In genomic region chr22:20146777-20147176, GRCh38 we compare ENCODE assay signal across 37 cellular contexts. TPM values are rescaled to one million over a fixed set of nuclear protein-coding genes. Genes with fewer than 3 reads are reported as not detected.
A peak's percentile ranks its signal among the peaks of the same experiment; 100 is the strongest.
DNase-seq lines count a peak whose midpoint lies in the region; ATAC-seq, FAIRE-seq and TF ChIP-seq lines count a peak whose summit lies in the region.
"Had no signal": no experiment of that assay in that cellular context is flagged by ENCODE, and none has a peak within 500 bp of the region (broad histone marks: within the 10 kb centered on the region; RNA-seq: fewer than 3 reads in every experiment).

No MANE protein-coding gene starts in this region.

- FAIRE-seq in HepG2 (lab: Jason Lieb, UNC): no peak
- FAIRE-seq: A204.1, RCC 7860, small intestine had no signal

- H3K4me3 ChIP-seq in HepG2 (replicated peaks in 1 of 3; ENCODE audit: insufficient read depth in 1 of 3, low read depth in 2 of 3, low read length in 3 of 3) (no peak overlapping the region), right lobe of liver (no peak overlapping the region)
- H3K4me3 ChIP-seq: gastrocnemius medialis, hepatocyte, lung, mucosa of descending colon, thoracic aorta, uterus had no signal

- WGBS in HepG2 (ENCODE audit: low lambda C conversion rate): no CpG with 5 or more reads among the region's 22 CpGs
- no CpG with 5 or more reads among the region's 22 CpGs for WGBS in right lobe of liver (ENCODE audit: insufficient coverage, low coverage, low lambda C conversion rate, missing lambda C conversion rate)

- H3K9me3 Mint-ChIP-seq in nephron progenitor cell (no peaks in the 10 kb centered on the region), type B pancreatic cell (no peaks in the 10 kb centered on the region)
- H3K9me3 Mint-ChIP-seq: activated naive CD4-positive, alpha-beta T cell treated with anti-CD3 and anti-CD28 coated beads, Interleukin-2, amount 50 U/mL, for 24 hours; activated T-helper 2 cell treated with anti-CD3 and anti-CD28 coated beads, Interferon-gamma antibody, Interleukin-2, Interleukin-4, amounts not matched to agents 10 μg/mL and 5 μg/mL and 100 μg/mL, durations not matched to agents 14 hours and 24 hours and 36 hours; CD4-positive, CD25-positive, alpha-beta regulatory T cell; nephron; stimulated activated naive CD8-positive, alpha-beta T cell treated with anti-CD3 and anti-CD28 coated beads, Interleukin-15, Interleukin-2, amounts not matched to agents 100 ng/mL and 50 ng/mL, for 24 hours had no signal

- H3K36me3 ChIP-seq in HepG2 (replicated peaks in 1 of 2; ENCODE audit: control insufficient read depth in 1 of 2, insufficient read depth in 2 of 2, low read length in 2 of 2): no peaks in the 10 kb centered on the region
- no peaks in the 10 kb centered on the region for H3K36me3 ChIP-seq in right lobe of liver
- H3K36me3 ChIP-seq: thoracic aorta, uterus had no signal

- H3K27ac ChIP-seq in HepG2 (ENCODE audit: extremely low read length, insufficient read depth, low read length): no peak overlapping the region
- H3K27ac ChIP-seq in right lobe of liver: no peak overlapping the region
- H3K27ac ChIP-seq: gastrocnemius medialis, hepatocyte, parathyroid adenoma, thoracic aorta, uterus, VCaP had no signal

- peak overlapping the region; percentile 66 for H3K27ac Mint-ChIP-seq in nephron progenitor cell
- H3K27ac Mint-ChIP-seq in type B pancreatic cell: no peak overlapping the region
- H3K27ac Mint-ChIP-seq: activated CD4-positive, alpha-beta T cell treated with anti-CD3 and anti-CD28 coated beads for 36 hours; activated naive CD4-positive, alpha-beta T cell treated with anti-CD3 and anti-CD28 coated beads, Interleukin-2, amount 50 U/mL, for 24 hours; activated T-helper 2 cell treated with anti-CD3 and anti-CD28 coated beads, Interferon-gamma antibody, Interleukin-2, Interleukin-4, amounts not matched to agents 10 μg/mL and 5 μg/mL and 100 μg/mL, durations not matched to agents 14 hours and 24 hours and 36 hours; stimulated activated naive CD8-positive, alpha-beta T cell treated with anti-CD3 and anti-CD28 coated beads, Interleukin-15, Interleukin-2, amounts not matched to agents 100 ng/mL and 50 ng/mL, for 24 hours had no signal

- ATAC-seq in HepG2 (peak; percentile 7; the same call in 2 of the 3 replicates), right lobe of liver (no peak), HG02885 (IDR thresholded peaks at IDR 0.05; ENCODE audit: poor library complexity, unreplicated experiment) (peak; percentile 55), GM18858 (IDR thresholded peaks at IDR 0.05; ENCODE audit: unreplicated experiment) (no peak)
- ATAC-seq: activated CD4-positive, alpha-beta T cell treated with anti-CD3 and anti-CD28 coated beads for 36 hours; gastrocnemius medialis; mucosa of descending colon had no signal

- H3K4me1 Mint-ChIP-seq in nephron progenitor cell: peaks cover 5% of the 10 kb centered on the region
- H3K4me1 Mint-ChIP-seq in type B pancreatic cell (ENCODE audit: unreplicated experiment): no peaks in the 10 kb centered on the region
- H3K4me1 Mint-ChIP-seq: activated naive CD4-positive, alpha-beta T cell treated with anti-CD3 and anti-CD28 coated beads, Interleukin-2, amount 50 U/mL, for 24 hours had no signal

- H3K9ac ChIP-seq in HepG2 (ENCODE audit: insufficient read depth, low read depth, low read length): no peak overlapping the region
- H3K9ac ChIP-seq: parathyroid adenoma had no signal

- in situ Hi-C loops in HepG2 (cut with HindIII; ENCODE audit: extremely low pct_ligation_motif_present, low pct_unique_long_range_greater_than_20kb): no loop called here

- H3K27me3 Mint-ChIP-seq in nephron progenitor cell (ENCODE audit: low read depth, poor library complexity) (no peaks in the 10 kb centered on the region), type B pancreatic cell (no peaks in the 10 kb centered on the region)
- H3K27me3 Mint-ChIP-seq: activated CD4-positive, alpha-beta T cell treated with anti-CD3 and anti-CD28 coated beads for 36 hours; activated naive CD4-positive, alpha-beta T cell treated with anti-CD3 and anti-CD28 coated beads, Interleukin-2, amount 50 U/mL, for 24 hours; CD4-positive, CD25-positive, alpha-beta regulatory T cell; stimulated activated naive CD8-positive, alpha-beta T cell treated with anti-CD3 and anti-CD28 coated beads, Interleukin-15, Interleukin-2, amounts not matched to agents 100 ng/mL and 50 ng/mL, for 24 hours had no signal

- DNase-seq in HepG2 (ENCODE audit: low spot score) (no peak), right lobe of liver (no peak), nephron progenitor cell (no peak), NCI-H510A treated with DMSO at 0.1 percent for 48 hours (lab: John Stamatoyannopoulos, UW) (no peak), type B pancreatic cell (ENCODE audit: extremely low spot score, unreplicated experiment) (no peak)
- no peak for DNase-seq in activated T-cell treated with anti-CD3 and anti-CD28 coated beads, Interleukin-2, amount 50 U/mL, for 1 hour
- DNase-seq: activated CD4-positive, alpha-beta T cell treated with anti-CD3 and anti-CD28 coated beads for 36 hours; aorta; Calu3; CD4-positive, CD25-positive, alpha-beta regulatory T cell; gastrocnemius medialis; GOT3; mucosa of descending colon; MV-4-11; NCI-H1436 treated with DMSO at 0.1 percent for 48 hours; NCI-H2081 treated with DMSO at 0.1 percent for 48 hours; NCI-H2227 treated with DMSO at 0.1 percent for 48 hours; NCI-H69; retina; SIG-M5; SW 1271; T-helper 9 cell; uterus had no signal

- H3K9me3 ChIP-seq in HepG2 (ENCODE audit: low read length) (no peaks in the 10 kb centered on the region), right lobe of liver (no peaks in the 10 kb centered on the region)
- H3K9me3 ChIP-seq: gastrocnemius medialis, mucosa of descending colon, thoracic aorta, uterus had no signal

- H3K4me2 ChIP-seq in HepG2 (ENCODE audit: low read depth, low read length): 0 out of 2 replicates have a peak overlapping the region, but pooled peaks have one; percentile 7
- H3K4me2 ChIP-seq: hepatocyte had no signal

- no peaks in the 10 kb centered on the region for H4K20me1 ChIP-seq in HepG2 (ENCODE audit: insufficient read depth, low read length)

- 0 out of 2 replicates have a peak, but pooled peaks cover 12% of the 10 kb centered on the region for H3K4me1 ChIP-seq in HepG2 (ENCODE audit: insufficient read depth, low read length)
- no peaks in the 10 kb centered on the region for H3K4me1 ChIP-seq in right lobe of liver
- H3K4me1 ChIP-seq: gastrocnemius medialis, parathyroid adenoma, uterus had no signal

- TF ChIP-seq EP300 in HepG2 (IDR thresholded peaks at IDR 0.05; ENCODE audit: low read depth in 2 of 2, low read length in 2 of 2): no peak
- TF ChIP-seq EP300 in HepG2 (CRISPR knock-in tag; IDR thresholded peaks at IDR 0.05; ENCODE audit: borderline replicate concordance): no peak

- H3K36me3 Mint-ChIP-seq in nephron progenitor cell (ENCODE audit: low read depth): no peaks in the 10 kb centered on the region
- H3K36me3 Mint-ChIP-seq in type B pancreatic cell: no peaks in the 10 kb centered on the region
- H3K36me3 Mint-ChIP-seq: activated naive CD4-positive, alpha-beta T cell treated with anti-CD3 and anti-CD28 coated beads, Interleukin-2, amount 50 U/mL, for 24 hours; CD4-positive, CD25-positive, alpha-beta regulatory T cell had no signal

- intact Hi-C loops in HepG2 (cut with micrococcal nuclease; ENCODE audit: unreplicated experiment) (no loop called here), right lobe of liver (cut with DNase I) (no loop called here)

- H3K27me3 ChIP-seq in HepG2 (ENCODE audit: control insufficient read depth in 1 of 2, insufficient read depth in 2 of 2, low read length in 2 of 2) (no peaks in the 10 kb centered on the region), right lobe of liver (no peaks in the 10 kb centered on the region)
- H3K27me3 ChIP-seq: gastrocnemius medialis, hepatocyte, uterus had no signal

- TF ChIP-seq CTCF in HepG2 (CRISPR knock-in tag; IDR thresholded peaks at IDR 0.05): no peak
- TF ChIP-seq CTCF in right lobe of liver (IDR thresholded peaks at IDR 0.05): no peak
- no peak for TF ChIP-seq CTCF in nephron progenitor cell (IDR thresholded peaks at IDR 0.05)
- TF ChIP-seq CTCF in type B pancreatic cell (conservative IDR thresholded peaks at IDR 0.05): no peak

- no peak for TF ChIP-seq RAD21 in HepG2 (CRISPR knock-in tag; IDR thresholded peaks at IDR 0.05)

- no TSS peak for BruUV-seq in HepG2 (replicated peaks; lab: Mats Ljungman, UMichigan)

- POLR2A ChIA-PET in HepG2 (lab: Yijun Ruan, JAX): no interaction called here

- no peak overlapping the region for H2AFZ ChIP-seq in HepG2 (ENCODE audit: low read length)
- H2AFZ ChIP-seq: hepatocyte, parathyroid adenoma had no signal

- no peak overlapping the region for H3K4me3 Mint-ChIP-seq in nephron progenitor cell
- H3K4me3 Mint-ChIP-seq in type B pancreatic cell: no peak overlapping the region
- H3K4me3 Mint-ChIP-seq: activated CD4-positive, alpha-beta T cell treated with anti-CD3 and anti-CD28 coated beads for 36 hours; activated naive CD4-positive, alpha-beta T cell treated with anti-CD3 and anti-CD28 coated beads, Interleukin-2, amount 50 U/mL, for 24 hours; CD4-positive, CD25-positive, alpha-beta regulatory T cell; nephron; stimulated activated naive CD8-positive, alpha-beta T cell treated with anti-CD3 and anti-CD28 coated beads, Interleukin-15, Interleukin-2, amounts not matched to agents 100 ng/mL and 50 ng/mL, for 24 hours had no signal

- no peak for TF ChIP-seq POLR2A in HepG2 (IDR thresholded peaks at IDR 0.05; ENCODE audit: insufficient read depth in 1 of 2, low read depth in 2 of 2, low read length in 2 of 2)
- TF ChIP-seq POLR2A in right lobe of liver (IDR thresholded peaks at IDR 0.05): no peak

- CTCF ChIA-PET in HepG2 (lab: Yijun Ruan, JAX; ENCODE audit: low intra/inter-chr PET ratio, low total read pairs): no interaction called here

- no peaks in the 10 kb centered on the region for H3K79me2 ChIP-seq in HepG2 (ENCODE audit: insufficient read depth, low read length)
- H3K79me2 ChIP-seq: hepatocyte, parathyroid adenoma had no signal

RNA-seq across cellular contexts. Expression of gene CCDC188, which starts 4.1 kb away (rescaled TPM):
- total RNA-seq in HepG2 (2016; rRNA removed; fragmentation: Illumina TruSeq; extraction: Trizol): not detected in 2 replicates
- not detected in 2 replicates for total RNA-seq in HepG2 (2016; cell fraction: cytosol; rRNA removed; fragmentation: Illumina TruSeq; extraction: Trizol; ENCODE audit: low read depth)
- not detected in 2 replicates for total RNA-seq in HepG2 (2016; cell fraction: insoluble cytoplasmic fraction; rRNA removed; fragmentation: Illumina TruSeq; extraction: Trizol)
- not detected in 2 replicates for total RNA-seq in HepG2 (2016; cell fraction: membrane; rRNA removed; fragmentation: Illumina TruSeq; extraction: Trizol)
- total RNA-seq in HepG2 (2016; cell fraction: nucleus; rRNA removed; fragmentation: Illumina TruSeq; extraction: Trizol): not detected in 2 replicates
- not detected in 2 replicates for polyA plus RNA-seq in HepG2 (2011; rRNA removed)
- not detected in 2 replicates for polyA plus RNA-seq in HepG2 (2011; cell fraction: cytosol; rRNA removed)
- polyA plus RNA-seq in HepG2 (2011; cell fraction: nucleus; rRNA removed): not detected in 2 replicates
- polyA plus RNA-seq in HepG2 (2012): not detected in 2 replicates
- polyA plus RNA-seq in HepG2 (2016; cell fraction: cytosol; fragmentation: Illumina TruSeq; extraction: Trizol; ENCODE audit: low read depth): not detected in 2 replicates
- polyA plus RNA-seq in HepG2 (2016; cell fraction: insoluble cytoplasmic fraction; fragmentation: Illumina TruSeq; extraction: Trizol; ENCODE audit: low read depth): not detected in 2 replicates
- not detected in 2 replicates for polyA plus RNA-seq in HepG2 (2016; cell fraction: membrane; fragmentation: Illumina TruSeq; extraction: Trizol; ENCODE audit: low read depth)
- polyA plus RNA-seq in HepG2 (2016; cell fraction: nucleus; fragmentation: Illumina TruSeq; extraction: Trizol; ENCODE audit: insufficient read depth, low read depth): not detected in 2 replicates
- not detected in 2 replicates for polyA minus RNA-seq in HepG2 (2011; rRNA and poly(A)+ RNA removed; ENCODE audit: low replicate concordance)
- polyA minus RNA-seq in HepG2 (2011; cell fraction: cytosol; rRNA and poly(A)+ RNA removed): not detected in 2 replicates
- polyA minus RNA-seq in HepG2 (2011; cell fraction: nucleus; rRNA and poly(A)+ RNA removed): not detected in 2 replicates
- not detected for total RNA-seq in right lobe of liver
- total RNA-seq in type B pancreatic cell (ENCODE audit: low replicate concordance): 2.6 and 4.3 TPM in 2 replicates
- total RNA-seq: activated CD4-positive, alpha-beta T cell treated with anti-CD3 and anti-CD28 coated beads for 36 hours; Calu3; hepatocyte; thoracic aorta had no signal
- polyA plus RNA-seq: aorta; CD4-positive, CD25-positive, alpha-beta regulatory T cell; hepatocyte had no signal

RNA-seq across cellular contexts. Expression of gene ZDHHC8, which starts 15.2 kb away (rescaled TPM):
- total RNA-seq in HepG2 (2016; rRNA removed; fragmentation: Illumina TruSeq; extraction: Trizol): 2.2 and 7.5 TPM in 2 replicates
- 9.7 and 13.0 TPM in 2 replicates for total RNA-seq in HepG2 (2016; cell fraction: cytosol; rRNA removed; fragmentation: Illumina TruSeq; extraction: Trizol; ENCODE audit: low read depth)
- total RNA-seq in HepG2 (2016; cell fraction: insoluble cytoplasmic fraction; rRNA removed; fragmentation: Illumina TruSeq; extraction: Trizol): 2.3 and 6.9 TPM in 2 replicates
- total RNA-seq in HepG2 (2016; cell fraction: membrane; rRNA removed; fragmentation: Illumina TruSeq; extraction: Trizol): 7.3 and 7.7 TPM in 2 replicates
- total RNA-seq in HepG2 (2016; cell fraction: nucleus; rRNA removed; fragmentation: Illumina TruSeq; extraction: Trizol): 10.4 and 12.9 TPM in 2 replicates
- 21.3 and 23.8 TPM in 2 replicates for polyA plus RNA-seq in HepG2 (2011; rRNA removed)
- 7.4 and 11.5 TPM in 2 replicates for polyA plus RNA-seq in HepG2 (2011; cell fraction: cytosol; rRNA removed)
- 339 and 424 TPM in 2 replicates for polyA plus RNA-seq in HepG2 (2011; cell fraction: nucleus; rRNA removed)
- polyA plus RNA-seq in HepG2 (2012): 20.4 and 23.6 TPM in 2 replicates
- polyA plus RNA-seq in HepG2 (2016; cell fraction: cytosol; fragmentation: Illumina TruSeq; extraction: Trizol; ENCODE audit: low read depth): 4.7 and 5.5 TPM in 2 replicates
- polyA plus RNA-seq in HepG2 (2016; cell fraction: insoluble cytoplasmic fraction; fragmentation: Illumina TruSeq; extraction: Trizol; ENCODE audit: low read depth): 6.9 and 9.6 TPM in 2 replicates
- 13.6 and 14.9 TPM in 2 replicates for polyA plus RNA-seq in HepG2 (2016; cell fraction: membrane; fragmentation: Illumina TruSeq; extraction: Trizol; ENCODE audit: low read depth)
- 107 and 110 TPM in 2 replicates for polyA plus RNA-seq in HepG2 (2016; cell fraction: nucleus; fragmentation: Illumina TruSeq; extraction: Trizol; ENCODE audit: insufficient read depth, low read depth)
- polyA minus RNA-seq in HepG2 (2011; rRNA and poly(A)+ RNA removed; ENCODE audit: low replicate concordance): 10.0 and 10.2 TPM in 2 replicates
- 4.3 and 6.2 TPM in 2 replicates for polyA minus RNA-seq in HepG2 (2011; cell fraction: cytosol; rRNA and poly(A)+ RNA removed)
- 11.3 and 19.8 TPM in 2 replicates for polyA minus RNA-seq in HepG2 (2011; cell fraction: nucleus; rRNA and poly(A)+ RNA removed)
- 10 to 100 TPM; 11.4 to 39.0 (median 28.7) TPM for total RNA-seq in right lobe of liver
- 55.2 and 73.6 TPM in 2 replicates for total RNA-seq in type B pancreatic cell (ENCODE audit: low replicate concordance)

RNA-seq across cellular contexts. Expression of gene TRMT2A, which starts 29.8 kb away (rescaled TPM):
- total RNA-seq in HepG2 (2016; rRNA removed; fragmentation: Illumina TruSeq; extraction: Trizol) (18.4 and 30.3 TPM in 2 replicates), right lobe of liver (10 to 100 TPM; 26.9 to 54.6 (median 29.1) TPM), type B pancreatic cell (ENCODE audit: low replicate concordance) (57.7 and 64.8 TPM in 2 replicates)
- 11.5 and 14.4 TPM in 2 replicates for total RNA-seq in HepG2 (2016; cell fraction: cytosol; rRNA removed; fragmentation: Illumina TruSeq; extraction: Trizol; ENCODE audit: low read depth)
- 16.2 and 32.5 TPM in 2 replicates for total RNA-seq in HepG2 (2016; cell fraction: insoluble cytoplasmic fraction; rRNA removed; fragmentation: Illumina TruSeq; extraction: Trizol)
- total RNA-seq in HepG2 (2016; cell fraction: membrane; rRNA removed; fragmentation: Illumina TruSeq; extraction: Trizol): 15.5 and 21.4 TPM in 2 replicates
- 35.9 and 49.2 TPM in 2 replicates for total RNA-seq in HepG2 (2016; cell fraction: nucleus; rRNA removed; fragmentation: Illumina TruSeq; extraction: Trizol)
- 24.0 and 30.8 TPM in 2 replicates for polyA plus RNA-seq in HepG2 (2011; rRNA removed)
- polyA plus RNA-seq in HepG2 (2011; cell fraction: cytosol; rRNA removed): 12.3 and 19.2 TPM in 2 replicates
- polyA plus RNA-seq in HepG2 (2011; cell fraction: nucleus; rRNA removed): 251 and 263 TPM in 2 replicates
- polyA plus RNA-seq in HepG2 (2012): 17.6 and 20.5 TPM in 2 replicates
- polyA plus RNA-seq in HepG2 (2016; cell fraction: cytosol; fragmentation: Illumina TruSeq; extraction: Trizol; ENCODE audit: low read depth): 7.7 TPM in 2 replicates
- 20.9 and 22.1 TPM in 2 replicates for polyA plus RNA-seq in HepG2 (2016; cell fraction: insoluble cytoplasmic fraction; fragmentation: Illumina TruSeq; extraction: Trizol; ENCODE audit: low read depth)
- polyA plus RNA-seq in HepG2 (2016; cell fraction: membrane; fragmentation: Illumina TruSeq; extraction: Trizol; ENCODE audit: low read depth): 11.9 and 13.0 TPM in 2 replicates
- polyA plus RNA-seq in HepG2 (2016; cell fraction: nucleus; fragmentation: Illumina TruSeq; extraction: Trizol; ENCODE audit: insufficient read depth, low read depth): 95.8 and 103 TPM in 2 replicates
- polyA minus RNA-seq in HepG2 (2011; rRNA and poly(A)+ RNA removed; ENCODE audit: low replicate concordance): 51.2 and 62.1 TPM in 2 replicates
- polyA minus RNA-seq in HepG2 (2011; cell fraction: cytosol; rRNA and poly(A)+ RNA removed): 10.6 and 13.6 TPM in 2 replicates
- polyA minus RNA-seq in HepG2 (2011; cell fraction: nucleus; rRNA and poly(A)+ RNA removed): 48.9 and 53.0 TPM in 2 replicates

RNA-seq across cellular contexts. Expression of gene RANBP1, which starts 30.9 kb away (rescaled TPM):
- total RNA-seq in HepG2 (2016; rRNA removed; fragmentation: Illumina TruSeq; extraction: Trizol) (492 and 544 TPM in 2 replicates), right lobe of liver (100 to 1,000 TPM in 2 of 6 experiments, 10 to 100 TPM in 4; 39.5 to 224 (median 52.2) TPM), type B pancreatic cell (ENCODE audit: low replicate concordance) (129 and 235 TPM in 2 replicates)
- total RNA-seq in HepG2 (2016; cell fraction: cytosol; rRNA removed; fragmentation: Illumina TruSeq; extraction: Trizol; ENCODE audit: low read depth): 261 and 299 TPM in 2 replicates
- total RNA-seq in HepG2 (2016; cell fraction: insoluble cytoplasmic fraction; rRNA removed; fragmentation: Illumina TruSeq; extraction: Trizol): 488 and 609 TPM in 2 replicates
- 327 and 371 TPM in 2 replicates for total RNA-seq in HepG2 (2016; cell fraction: membrane; rRNA removed; fragmentation: Illumina TruSeq; extraction: Trizol)
- 174 and 196 TPM in 2 replicates for total RNA-seq in HepG2 (2016; cell fraction: nucleus; rRNA removed; fragmentation: Illumina TruSeq; extraction: Trizol)
- polyA plus RNA-seq in HepG2 (2011; rRNA removed): 167 and 181 TPM in 2 replicates
- polyA plus RNA-seq in HepG2 (2011; cell fraction: cytosol; rRNA removed): 186 and 192 TPM in 2 replicates
- polyA plus RNA-seq in HepG2 (2011; cell fraction: nucleus; rRNA removed): 148 and 170 TPM in 2 replicates
- 127 and 149 TPM in 2 replicates for polyA plus RNA-seq in HepG2 (2012)
- polyA plus RNA-seq in HepG2 (2016; cell fraction: cytosol; fragmentation: Illumina TruSeq; extraction: Trizol; ENCODE audit: low read depth): 239 and 293 TPM in 2 replicates
- polyA plus RNA-seq in HepG2 (2016; cell fraction: insoluble cytoplasmic fraction; fragmentation: Illumina TruSeq; extraction: Trizol; ENCODE audit: low read depth): 614 and 703 TPM in 2 replicates
- 272 and 323 TPM in 2 replicates for polyA plus RNA-seq in HepG2 (2016; cell fraction: membrane; fragmentation: Illumina TruSeq; extraction: Trizol; ENCODE audit: low read depth)
- polyA plus RNA-seq in HepG2 (2016; cell fraction: nucleus; fragmentation: Illumina TruSeq; extraction: Trizol; ENCODE audit: insufficient read depth, low read depth): 346 and 368 TPM in 2 replicates
- 156 and 233 TPM in 2 replicates for polyA minus RNA-seq in HepG2 (2011; rRNA and poly(A)+ RNA removed; ENCODE audit: low replicate concordance)
- polyA minus RNA-seq in HepG2 (2011; cell fraction: cytosol; rRNA and poly(A)+ RNA removed): 76.0 and 88.9 TPM in 2 replicates
- 52.2 and 57.9 TPM in 2 replicates for polyA minus RNA-seq in HepG2 (2011; cell fraction: nucleus; rRNA and poly(A)+ RNA removed)

Comparison
In these comparisons a context has a peak if more than half of its experiments do, and no peak if none do; other contexts are left out.
1. ATAC-seq: peak in HepG2 (single experiment) and HG02885 (single experiment); none in right lobe of liver (0 of 4) and GM18858 (single experiment).